Comparison of ENCODE assay signal across 17 cellular contexts in the genomic region with DNA sequence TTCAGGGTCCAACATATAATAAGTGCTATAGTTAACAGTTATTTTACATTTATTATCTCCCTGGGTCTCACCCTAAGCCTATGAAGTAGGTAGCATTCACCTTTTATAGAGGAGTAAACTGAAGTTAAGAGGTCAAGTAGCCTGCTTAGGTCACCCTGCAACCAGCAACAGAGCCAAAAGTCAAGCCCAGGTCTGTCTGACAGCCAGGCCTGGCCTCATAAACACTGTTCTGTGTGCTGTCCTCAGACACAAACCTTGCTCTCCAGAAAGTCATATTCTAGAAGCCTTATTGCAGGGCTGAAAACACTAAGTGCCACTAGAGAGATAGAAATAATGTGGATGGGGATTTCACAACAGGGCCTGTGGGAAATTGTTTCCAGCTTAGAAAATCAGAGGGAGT. TPM values are rescaled to one million over a fixed set of nuclear protein-coding genes. Genes with fewer than 3 reads are reported as not detected.
DNase-seq lines count a peak whose midpoint lies in the region; ATAC-seq, FAIRE-seq and TF ChIP-seq lines count a peak whose summit lies in the region.
"Had no signal": no experiment of that assay in that cellular context is flagged by ENCODE, and none has a peak within 500 bp of the region (broad histone marks: within the 10 kb centered on the region; RNA-seq: fewer than 3 reads in every experiment).

No MANE protein-coding gene starts in this region.

- no peak overlapping the region for H3K18ac ChIP-seq in mesendoderm (ENCODE audit: low read length)

- H3K9me3 ChIP-seq in heart left ventricle (peaks cover 0 to 8% (median 0%) of the 10 kb centered on the region in 12 donors), right atrium auricular region (no peaks in the 10 kb centered on the region), endodermal cell (ENCODE audit: control insufficient read depth, low read length) (no peaks in the 10 kb centered on the region)
- H3K9me3 ChIP-seq: BE2C had no signal

- no peak overlapping the region for H3K4me2 ChIP-seq in mesendoderm (ENCODE audit: low read length)
- H3K4me2 ChIP-seq: A549 had no signal

- H3K23ac ChIP-seq in mesendoderm (ENCODE audit: low read length), result no peak overlapping the region

- H3K9me3 Mint-ChIP-seq in endodermal cell, result no peaks in the 10 kb centered on the region

- no peaks in the 10 kb centered on the region for H3K27me3 ChIP-seq in heart left ventricle
- no peaks in the 10 kb centered on the region for H3K27me3 ChIP-seq in right atrium auricular region
- H3K27me3 ChIP-seq in endodermal cell (ENCODE audit: control insufficient read depth, insufficient read depth, low read length, poor library complexity, severe bottlenecking), result no peaks in the 10 kb centered on the region
- no peaks in the 10 kb centered on the region for H3K27me3 ChIP-seq in mesendoderm (ENCODE audit: insufficient read depth, low read length, poor library complexity)
- H3K27me3 ChIP-seq: BE2C had no signal

- H3K56ac ChIP-seq in mesendoderm (ENCODE audit: low read length), result no peak overlapping the region

- TF ChIP-seq CTCF in heart left ventricle (IDR thresholded peaks at IDR 0.05), result no peak
- TF ChIP-seq CTCF in right atrium auricular region (IDR thresholded peaks at IDR 0.05), result no peak
- no peak for TF ChIP-seq CTCF in endodermal cell (conservative IDR thresholded peaks at IDR 0.05)

- no peak overlapping the region for H4K8ac ChIP-seq in mesendoderm (ENCODE audit: low read depth, low read length)

- no peaks in the 10 kb centered on the region for H3K4me1 Mint-ChIP-seq in endodermal cell
- H3K4me1 Mint-ChIP-seq: CD4-positive, alpha-beta memory T cell had no signal

- no peak overlapping the region for H4K5ac ChIP-seq in mesendoderm (ENCODE audit: low read length)

- H3K4me3 ChIP-seq in heart left ventricle, result no peak overlapping the region
- H3K4me3 ChIP-seq in right atrium auricular region, result no peak overlapping the region
- no peak overlapping the region for H3K4me3 ChIP-seq in endodermal cell (ENCODE audit: low read length)
- no peak overlapping the region for H3K4me3 ChIP-seq in mesendoderm (ENCODE audit: low read length)
- H3K4me3 ChIP-seq: A549 had no signal

- H2BK5ac ChIP-seq in mesendoderm (ENCODE audit: low read length), result no peak overlapping the region

- no peak overlapping the region for H3K4me3 Mint-ChIP-seq in endodermal cell
- H3K4me3 Mint-ChIP-seq: CD4-positive, alpha-beta memory T cell had no signal

- H2AK5ac ChIP-seq in mesendoderm (ENCODE audit: low read length), result no peak overlapping the region

- intact Hi-C loops in heart left ventricle (cut with DNase I), result loop anchor here in 2 of 10 donors (10.0 kb wide), 2 partner anchors 106 to 126 kb away; no protein-coding TSS in a partner anchor

- peak overlapping the region; percentile 8 for H3K4ac ChIP-seq in mesendoderm (ENCODE audit: low read depth, low read length)

- no peaks in the 10 kb centered on the region for H3K36me3 Mint-ChIP-seq in endodermal cell (ENCODE audit: low read depth)
- H3K36me3 Mint-ChIP-seq: CD4-positive, alpha-beta memory T cell had no signal

- H3K9ac ChIP-seq in endodermal cell (ENCODE audit: extremely low read depth, low read length, poor library complexity, severe bottlenecking), result no peak overlapping the region
- H3K9ac ChIP-seq in mesendoderm (ENCODE audit: low read length), result no peak overlapping the region

- TF ChIP-seq POLR2A in heart left ventricle (IDR thresholded peaks at IDR 0.05) (no peak), H54 (IDR thresholded peaks at IDR 0.05; ENCODE audit: low read depth, low read length) (no peak)

- FAIRE-seq in H54 (lab: Jason Lieb, UNC), result no peak
- FAIRE-seq: A549, G401.6, GM12891, GM19239 had no signal

- H3K27ac ChIP-seq in heart left ventricle, result peak overlapping the region in 8 of 12 donors; percentile 27 to 62 (median 40)
- H3K27ac ChIP-seq in right atrium auricular region, result no peak overlapping the region
- H3K27ac ChIP-seq in endodermal cell (ENCODE audit: low read depth, low read length), result no peak overlapping the region
- H3K27ac ChIP-seq in mesendoderm (ENCODE audit: low read depth, low read length), result no peak overlapping the region
- H3K27ac ChIP-seq: A549, C4-2B had no signal

- peak in 3 of 5 donors; percentile 35 to 65 (median 35) for DNase-seq in heart left ventricle
- DNase-seq in right atrium auricular region (ENCODE audit: low spot score), result no peak
- DNase-seq in endodermal cell, result peak; percentile 36
- DNase-seq in mesendoderm, result no peak
- no peak for DNase-seq in H54 (ENCODE audit: insufficient read length, low spot score)
- DNase-seq: BE2C; CD4-positive, alpha-beta memory T cell; DMS79; EL; GOT3 had no signal

- H3K27me3 Mint-ChIP-seq in endodermal cell (ENCODE audit: insufficient read depth), result no peaks in the 10 kb centered on the region
- H3K27me3 Mint-ChIP-seq: CD4-positive, alpha-beta memory T cell had no signal

- no peak overlapping the region for H3K27ac Mint-ChIP-seq in endodermal cell
- H3K27ac Mint-ChIP-seq: CD4-positive, alpha-beta memory T cell had no signal

- no peak overlapping the region for H2BK15ac ChIP-seq in mesendoderm (replicated peaks; ENCODE audit: low read depth)

- H3K79me1 ChIP-seq in mesendoderm (ENCODE audit: low read length), result no peaks in the 10 kb centered on the region

- no peaks in the 10 kb centered on the region for H3K79me2 ChIP-seq in mesendoderm (ENCODE audit: control insufficient read depth, insufficient read depth, low read length)

- H3K4me1 ChIP-seq in heart left ventricle (peaks cover 0 to 16% (median 0%) of the 10 kb centered on the region in 12 donors), right atrium auricular region (no peaks in the 10 kb centered on the region), endodermal cell (ENCODE audit: control insufficient read depth, insufficient read depth, low read length) (no peaks in the 10 kb centered on the region), mesendoderm (ENCODE audit: control insufficient read depth, low read depth, low read length) (no peaks in the 10 kb centered on the region)
- H3K4me1 ChIP-seq: A549, BE2C had no signal

- H2BK120ac ChIP-seq in mesendoderm (ENCODE audit: low read depth, low read length), result no peak overlapping the region

- ATAC-seq in heart left ventricle (peak in 3 of 4 donors; percentile 74 to 82 (median 77)), GM18909 (IDR thresholded peaks at IDR 0.05; ENCODE audit: poor library complexity, unreplicated experiment) (no peak)
- ATAC-seq: A549, HCT116 had no signal

- H3K36me3 ChIP-seq in heart left ventricle (peaks cover 0 to 10% (median 0%) of the 10 kb centered on the region in 9 donors), right atrium auricular region (no peaks in the 10 kb centered on the region), endodermal cell (ENCODE audit: control insufficient read depth, insufficient read depth, low read length) (no peaks in the 10 kb centered on the region), mesendoderm (ENCODE audit: control insufficient read depth, insufficient read depth, low read length) (no peaks in the 10 kb centered on the region)
- H3K36me3 ChIP-seq: BE2C had no signal

RNA-seq across cellular contexts. Expression of gene BDNF, which starts 59.3 kb away (rescaled TPM):
- total RNA-seq in heart left ventricle, result 1 to 10 TPM; 2.1 to 8.5 (median 3.8) TPM
- 1 to 10 TPM in 1 of 2 donors, under 1 TPM in 1; 0.93 to 3.1 TPM for polyA plus RNA-seq in heart left ventricle
- under 1 TPM in 1 of 2 donors, not detected in 1; 0.20 TPM for total RNA-seq in right atrium auricular region
- under 1 TPM in 1 of 2 donors, not detected in 1; 0.33 TPM for total RNA-seq in endodermal cell
- 0.82 TPM for polyA plus RNA-seq in endodermal cell (2013, experiment 1 of 2)
- 0.75 TPM for polyA plus RNA-seq in endodermal cell (2013, experiment 2 of 2)
- polyA plus RNA-seq in mesendoderm (2013, experiment 1 of 2), result 0.90 TPM
- 1.2 TPM for polyA plus RNA-seq in mesendoderm (2013, experiment 2 of 2)
- total RNA-seq: CD4-positive, alpha-beta memory T cell had no signal
- polyA plus RNA-seq: CD4-positive, alpha-beta memory T cell had no signal

Comparison
In these comparisons a context has a peak if more than half of its experiments do, and no peak if none do; other contexts are left out.
1. DNase-seq: peak in heart left ventricle (3 of 5) and endodermal cell (single experiment); none in right atrium auricular region (single experiment), mesendoderm (single experiment) and H54 (single experiment).
2. H3K27ac ChIP-seq: peak in heart left ventricle (8 of 12); none in right atrium auricular region (0 of 2), endodermal cell (single experiment) and mesendoderm (single experiment).